In the genomic region with DNA sequence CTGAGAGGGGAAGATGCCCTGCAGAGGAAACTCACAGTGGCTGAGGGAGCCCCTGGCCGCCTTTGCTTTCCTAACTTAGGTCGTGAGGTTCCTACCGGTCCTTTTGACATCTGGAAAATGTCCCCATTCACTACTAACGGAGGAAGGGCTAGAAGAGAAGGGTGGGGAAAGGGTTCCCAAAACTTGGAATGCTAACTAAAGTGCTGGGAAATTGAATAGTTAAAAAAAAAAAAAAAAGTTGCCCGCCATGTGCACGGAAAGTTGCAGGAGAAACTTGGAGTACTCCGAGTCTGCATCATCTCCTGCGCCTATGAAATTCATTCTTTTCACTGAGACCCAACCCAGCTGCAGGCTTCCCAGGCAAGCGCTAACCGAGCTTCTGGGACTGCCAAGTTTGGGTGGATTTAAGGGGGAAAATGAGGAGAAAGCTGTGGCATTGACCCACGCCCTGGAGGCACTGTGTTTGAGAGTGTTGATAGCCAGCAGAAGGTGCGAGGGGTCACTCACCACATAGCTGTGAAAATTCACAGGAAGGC, we compare ENCODE assay signal across 2 cellular contexts.
TF ChIP-seq lines count a peak whose summit lies in the region.

No MANE protein-coding gene starts in this region.

TF ChIP-seq in A549, 52 proteins besides CTCF, POLR2A, EP300 and RAD21 (continued from another document):
- TF ChIP-seq, protein P1, sequence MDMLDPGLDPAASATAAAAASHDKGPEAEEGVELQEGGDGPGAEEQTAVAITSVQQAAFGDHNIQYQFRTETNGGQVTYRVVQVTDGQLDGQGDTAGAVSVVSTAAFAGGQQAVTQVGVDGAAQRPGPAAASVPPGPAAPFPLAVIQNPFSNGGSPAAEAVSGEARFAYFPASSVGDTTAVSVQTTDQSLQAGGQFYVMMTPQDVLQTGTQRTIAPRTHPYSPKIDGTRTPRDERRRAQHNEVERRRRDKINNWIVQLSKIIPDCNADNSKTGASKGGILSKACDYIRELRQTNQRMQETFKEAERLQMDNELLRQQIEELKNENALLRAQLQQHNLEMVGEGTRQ (IDR thresholded peaks at IDR 0.05) = no peak
- TF ChIP-seq MYC (IDR thresholded peaks at IDR 0.05; ENCODE audit: borderline replicate concordance, low read length) (no peak), CEBPB (IDR thresholded peaks at IDR 0.05) (no peak), HOXB13 (CRISPR knock-in tag; IDR thresholded peaks at IDR 0.05; ENCODE audit: low read depth) (no peak), KDM5A (IDR thresholded peaks at IDR 0.05) (no peak), CHD4 (IDR thresholded peaks at IDR 0.05; ENCODE audit: borderline replicate concordance) (no peak), EHMT2 (IDR thresholded peaks at IDR 0.05; ENCODE audit: low read depth) (no peak), SMC3 (IDR thresholded peaks at IDR 0.05) (no peak), ESRRA (IDR thresholded peaks at IDR 0.05; ENCODE audit: borderline replicate concordance, low read length) (no peak)
TF ChIP-seq in A549: peak in this region for 0.

TF ChIP-seq in neural cell, 6 proteins besides CTCF, POLR2A, EP300 and RAD21 (continued from another document):
- TF ChIP-seq REST (IDR thresholded peaks at IDR 0.05; ENCODE audit: borderline replicate concordance) = no peak
- TF ChIP-seq TAF1 (IDR thresholded peaks at IDR 0.05; ENCODE audit: low read depth) = no peak
- no peak for TF ChIP-seq EZH2 (IDR thresholded peaks at IDR 0.05; ENCODE audit: borderline replicate concordance, insufficient read depth, low read length, poor library complexity, severe bottlenecking)
- no peak for TF ChIP-seq POLR2AphosphoS5 (IDR thresholded peaks at IDR 0.05)
- TF ChIP-seq SMC3 (conservative IDR thresholded peaks at IDR 0.05; ENCODE audit: poor library complexity) = no peak
